ENCODE assay signal across 5 cellular contexts in the genomic region with DNA sequence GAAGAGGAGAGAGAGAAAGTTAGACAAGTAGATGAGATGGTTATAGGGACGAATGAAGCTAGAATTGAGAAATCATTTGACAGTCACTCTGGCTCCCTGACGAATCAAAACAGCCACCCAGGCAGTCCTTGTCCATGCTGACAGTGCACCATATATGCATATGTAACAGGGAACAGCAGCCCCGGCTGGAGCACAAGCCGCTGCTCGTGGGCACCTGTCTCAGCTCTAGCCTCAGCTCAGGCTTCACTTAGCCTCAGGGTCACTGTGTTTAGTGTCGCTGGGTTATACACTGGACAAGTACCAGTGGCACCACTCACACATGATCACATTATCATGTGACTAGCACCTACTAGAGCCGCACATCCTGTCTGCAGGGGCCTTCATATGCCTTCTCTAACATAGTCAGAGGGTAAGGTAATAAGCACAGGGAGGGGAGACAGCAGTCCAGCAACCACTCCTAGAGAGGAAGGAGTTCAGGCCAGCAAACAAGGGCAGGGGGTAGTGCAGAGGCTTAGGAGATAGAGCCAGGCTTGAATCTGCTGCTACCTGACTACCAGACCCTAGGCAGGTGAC.
DNase-seq lines count a peak whose midpoint lies in the region; ATAC-seq, FAIRE-seq and TF ChIP-seq lines count a peak whose summit lies in the region.
"Not testable (repeated sequence)": the region's sequence is repeated elsewhere in the genome, so short reads cannot be mapped to it uniquely, and the experiment has no call there.

No MANE protein-coding gene starts in this region.

- H3K79me2 ChIP-seq in GM12878 (ENCODE audit: control insufficient read depth, insufficient read depth, low read length); HepG2 (ENCODE audit: insufficient read depth, low read length): not testable (repeated sequence)

- DNase-seq in IMR-90; GM12878 (ENCODE audit: low read depth, low spot score); HepG2 (ENCODE audit: low spot score); stimulated activated effector memory CD8-positive, alpha-beta T cell treated with anti-CD3 and anti-CD28 coated beads, Interleukin-12 subunit alpha, Interleukin-12 subunit beta, amount 100 ng/mL, for 72 hours (ENCODE audit: low spot score in 2 of 2): not testable (repeated sequence)

- not testable (repeated sequence) for H3K4me1 Mint-ChIP-seq in stimulated activated effector memory CD8-positive, alpha-beta T cell treated with anti-CD3 and anti-CD28 coated beads, Interleukin-12 subunit alpha, Interleukin-12 subunit beta, amount 100 ng/mL, for 72 hours

- H2AFZ ChIP-seq in IMR-90 (replicated peaks; ENCODE audit: low read length, poor library complexity); GM12878 (ENCODE audit: control insufficient read depth, low read depth, low read length); HepG2 (ENCODE audit: low read length): not testable (repeated sequence)

- H3K23ac ChIP-seq in IMR-90 (ENCODE audit: low read depth, low read length): not testable (repeated sequence)

- H3K56ac ChIP-seq in IMR-90 (ENCODE audit: extremely low read depth, insufficient read depth, low read length): not testable (repeated sequence)

- H3K4ac ChIP-seq in IMR-90 (ENCODE audit: low read depth, low read length): not testable (repeated sequence)

- not testable (repeated sequence) for H3K9ac ChIP-seq in IMR-90 (ENCODE audit: low read depth, low read length); GM12878 (ENCODE audit: control insufficient read depth, insufficient read depth, low read length); HepG2 (ENCODE audit: insufficient read depth, low read depth, low read length)

- H3K27ac ChIP-seq in IMR-90 (ENCODE audit: insufficient read depth, low read length); GM12878 (ENCODE audit: control insufficient read depth, insufficient read depth); HepG2 (ENCODE audit: extremely low read length, insufficient read depth, low read length): not testable (repeated sequence)

- H3K9me3 Mint-ChIP-seq in stimulated activated effector memory CD8-positive, alpha-beta T cell treated with anti-CD3 and anti-CD28 coated beads, Interleukin-12 subunit alpha, Interleukin-12 subunit beta, amount 100 ng/mL, for 72 hours: not testable (repeated sequence)

- not testable (repeated sequence) for H2BK120ac ChIP-seq in IMR-90 (ENCODE audit: low read depth, low read length)

- TF ChIP-seq CTCF in IMR-90 (conservative IDR thresholded peaks at IDR 0.05; ENCODE audit: low read depth, low read length); GM12878 (IDR thresholded peaks at IDR 0.05 in 2 of 3, conservative IDR thresholded peaks at IDR 0.05 in 1 of 3; ENCODE audit: control insufficient read depth in 2 of 3, extremely low read depth in 1 of 3, insufficient read depth in 1 of 3, low read depth in 3 of 3, low read length in 3 of 3); HepG2 (CRISPR knock-in tag; IDR thresholded peaks at IDR 0.05): not testable (repeated sequence)

- H2AK9ac ChIP-seq in IMR-90 (replicated peaks; ENCODE audit: low read depth, low read length, poor library complexity): not testable (repeated sequence)

- not testable (repeated sequence) for H4K91ac ChIP-seq in IMR-90 (ENCODE audit: insufficient read depth, low read depth, low read length)

- peak; percentile 54 for ATAC-seq in IMR-90 (ENCODE audit: low read depth)
- peak; percentile 28; the same call in 2 of the 3 replicates for ATAC-seq in SK-N-SH treated with all-trans-retinoic acid at 6 μM for 48 hours
- peak; percentile 28 for ATAC-seq in GM12878
- peak; percentile 94 for ATAC-seq in HepG2
- ATAC-seq in stimulated activated effector memory CD8-positive, alpha-beta T cell treated with anti-CD3 and anti-CD28 coated beads, Interleukin-12 subunit alpha, Interleukin-12 subunit beta, amount 100 ng/mL, for 72 hours: peak; percentile 37

- H3K4me3 ChIP-seq in IMR-90 (ENCODE audit: insufficient read depth, low read depth, low read length); GM12878; HepG2 (replicated peaks in 1 of 3; ENCODE audit: insufficient read depth in 1 of 3, low read depth in 2 of 3, low read length in 3 of 3): not testable (repeated sequence)

- H3K4me1 ChIP-seq in IMR-90 (ENCODE audit: control insufficient read depth, insufficient read depth, low read length); GM12878 (ENCODE audit: control insufficient read depth, insufficient read depth, low read length); HepG2 (ENCODE audit: insufficient read depth, low read length): not testable (repeated sequence)

- H2AK5ac ChIP-seq in IMR-90 (ENCODE audit: low read depth, low read length): not testable (repeated sequence)

- H3K27ac Mint-ChIP-seq in stimulated activated effector memory CD8-positive, alpha-beta T cell treated with anti-CD3 and anti-CD28 coated beads, Interleukin-12 subunit alpha, Interleukin-12 subunit beta, amount 100 ng/mL, for 72 hours: not testable (repeated sequence)

- not testable (repeated sequence) for H2BK20ac ChIP-seq in IMR-90 (ENCODE audit: low read depth, low read length)

- not testable (repeated sequence) for H3K4me2 ChIP-seq in IMR-90 (ENCODE audit: low read depth, low read length); GM12878 (ENCODE audit: control insufficient read depth, insufficient read depth); HepG2 (ENCODE audit: low read depth, low read length)

- TF ChIP-seq RAD21 in IMR-90 (IDR thresholded peaks at IDR 0.05; ENCODE audit: low read length); GM12878 (IDR thresholded peaks at IDR 0.05; ENCODE audit: insufficient read depth, low read depth, low read length); HepG2 (CRISPR knock-in tag; IDR thresholded peaks at IDR 0.05): not testable (repeated sequence)

- H3K9me3 ChIP-seq in IMR-90 (ENCODE audit: control insufficient read depth, insufficient read depth, low read length); GM12878 (replicated peaks; ENCODE audit: control insufficient read depth, insufficient read depth, low read length); HepG2 (ENCODE audit: low read length): not testable (repeated sequence)

- H4K20me1 ChIP-seq in IMR-90 (ENCODE audit: insufficient read depth, low read length); GM12878 (ENCODE audit: control insufficient read depth, insufficient read depth); HepG2 (ENCODE audit: insufficient read depth, low read length): not testable (repeated sequence)

- not testable (repeated sequence) for H2BK5ac ChIP-seq in IMR-90 (ENCODE audit: low read depth, low read length, poor library complexity, severe bottlenecking)

- not testable (repeated sequence) for H2BK15ac ChIP-seq in IMR-90 (ENCODE audit: low read depth, low read length)

- not testable (repeated sequence) for TF ChIP-seq EP300 in GM12878 (IDR thresholded peaks at IDR 0.05; ENCODE audit: borderline replicate concordance in 1 of 2, control insufficient read depth in 1 of 2, low read depth in 2 of 2, low read length in 2 of 2); HepG2 (IDR thresholded peaks at IDR 0.05; ENCODE audit: low read depth in 2 of 2, low read length in 2 of 2); HepG2 (CRISPR knock-in tag; IDR thresholded peaks at IDR 0.05; ENCODE audit: borderline replicate concordance)

- not testable (repeated sequence) for H3K36me3 ChIP-seq in IMR-90 (ENCODE audit: control insufficient read depth, insufficient read depth, low read length); GM12878 (ENCODE audit: control insufficient read depth in 2 of 2, insufficient read depth in 2 of 2, low read length in 1 of 2); HepG2 (replicated peaks in 1 of 2; ENCODE audit: control insufficient read depth in 1 of 2, insufficient read depth in 2 of 2, low read length in 2 of 2)

- dilution Hi-C loops in IMR-90 (cut with HindIII; ENCODE audit: low sequenced_read_pairs, unreplicated experiment): not testable (repeated sequence)

- not testable (repeated sequence) for FAIRE-seq in GM12878 (lab: Jason Lieb, UNC); HepG2 (lab: Jason Lieb, UNC)

- not testable (repeated sequence) for H4K5ac ChIP-seq in IMR-90 (ENCODE audit: low read depth, low read length)

- not testable (repeated sequence) for H3K4me3 Mint-ChIP-seq in stimulated activated effector memory CD8-positive, alpha-beta T cell treated with anti-CD3 and anti-CD28 coated beads, Interleukin-12 subunit alpha, Interleukin-12 subunit beta, amount 100 ng/mL, for 72 hours

- intact Hi-C loops in IMR-90 (cut with micrococcal nuclease); GM12878 (cut with micrococcal nuclease; ENCODE audit: unreplicated experiment); HepG2 (cut with micrococcal nuclease; ENCODE audit: unreplicated experiment): not testable (repeated sequence)

- TF ChIP-seq POLR2A in IMR-90 (IDR thresholded peaks at IDR 0.05; ENCODE audit: low read depth, low read length); GM12878 (IDR thresholded peaks at IDR 0.05; ENCODE audit: low read depth, low read length); HepG2 (IDR thresholded peaks at IDR 0.05; ENCODE audit: insufficient read depth in 1 of 2, low read depth in 2 of 2, low read length in 2 of 2): not testable (repeated sequence)

- RAD21 ChIA-PET in GM12878 (lab: Charles Lee; ENCODE audit: unreplicated experiment): not testable (repeated sequence)

- H3K14ac ChIP-seq in IMR-90 (replicated peaks; ENCODE audit: low read depth, low read length): not testable (repeated sequence)

- not testable (repeated sequence) for H3K9me1 ChIP-seq in IMR-90 (ENCODE audit: insufficient read depth, low read length)

- H3K27me3 ChIP-seq in IMR-90 (ENCODE audit: control insufficient read depth, insufficient read depth, low read length); GM12878 (replicated peaks in 1 of 2; ENCODE audit: control insufficient read depth in 2 of 2, insufficient read depth in 2 of 2, low read length in 1 of 2); HepG2 (ENCODE audit: control insufficient read depth in 1 of 2, insufficient read depth in 2 of 2, low read length in 2 of 2): not testable (repeated sequence)

- BruUV-seq in IMR-90 (replicated peaks; lab: Mats Ljungman, UMichigan); GM12878 (replicated peaks; lab: Mats Ljungman, UMichigan); HepG2 (replicated peaks; lab: Mats Ljungman, UMichigan): not testable (repeated sequence)

- SMC1A ChIA-PET in GM12878 (lab: Charles Lee; ENCODE audit: uncharacterized antibody, unreplicated experiment): not testable (repeated sequence)

- WGBS in IMR-90 (ENCODE audit: extremely low coverage in 2 of 2, insufficient read length in 1 of 2), 2 experiments: no CpG with 5 or more reads among the region's 7 CpGs
- WGBS in GM12878 (ENCODE audit: insufficient coverage, insufficient replicate concordance, low lambda C conversion rate, missing lambda C conversion rate): no CpG with 5 or more reads among the region's 7 CpGs
- WGBS in HepG2 (ENCODE audit: low lambda C conversion rate): no CpG with 5 or more reads among the region's 7 CpGs

- in situ Hi-C loops in IMR-90 (cut with MboI; ENCODE audit: low sequenced_read_pairs); GM12878 (cut with MboI); HepG2 (cut with HindIII; ENCODE audit: extremely low pct_ligation_motif_present, low pct_unique_long_range_greater_than_20kb): not testable (repeated sequence)

- CTCF ChIA-PET in IMR-90 (lab: Yijun Ruan, JAX); GM12878 (lab: Yijun Ruan, JAX); HepG2 (lab: Yijun Ruan, JAX; ENCODE audit: low intra/inter-chr PET ratio, low total read pairs): not testable (repeated sequence)

- POLR2A ChIA-PET in IMR-90 (lab: Charles Lee; ENCODE audit: unreplicated experiment); GM12878 (lab: Charles Lee); HepG2 (lab: Yijun Ruan, JAX): not testable (repeated sequence)

- H3K79me1 ChIP-seq in IMR-90 (ENCODE audit: low read depth in 1 of 2, low read length in 2 of 2): not testable (repeated sequence)

- H4K8ac ChIP-seq in IMR-90 (ENCODE audit: low read depth in 2 of 2, low read length in 2 of 2): not testable (repeated sequence)

- not testable (repeated sequence) for H3K18ac ChIP-seq in IMR-90 (ENCODE audit: low read depth, low read length)

- not testable (repeated sequence) for H3K36me3 Mint-ChIP-seq in stimulated activated effector memory CD8-positive, alpha-beta T cell treated with anti-CD3 and anti-CD28 coated beads, Interleukin-12 subunit alpha, Interleukin-12 subunit beta, amount 100 ng/mL, for 72 hours

Comparison
In these comparisons a context has a peak if more than half of its experiments do, and no peak if none do; other contexts are left out.
1. ATAC-seq: peak in every context shown above with its lines; median percentile 94 in HepG2; 54 in IMR-90; 37 in stimulated activated effector memory CD8-positive, alpha-beta T cell treated with anti-CD3 and anti-CD28 coated beads, Interleukin-12 subunit alpha, Interleukin-12 subunit beta, amount 100 ng/mL, for 72 hours; 28 in SK-N-SH treated with all-trans-retinoic acid at 6 μM for 48 hours; 28 in GM12878.